ENCODE assay signal across 7 cellular contexts in genomic region chr1:224700915-224701531, GRCh38.
DNase-seq lines count a peak whose midpoint lies in the region; ATAC-seq, FAIRE-seq and TF ChIP-seq lines count a peak whose summit lies in the region.

No MANE protein-coding gene starts in this region.

- no peak overlapping the region for H3K27ac Mint-ChIP-seq in stimulated activated memory B cell treated with anti-CD40 and anti-IgM and Interleukin-4, amounts not matched to agents 10 μg/mL and 1 μg/mL and 100 μg/mL, for 72 hours

- H3K36me3 Mint-ChIP-seq in stimulated activated memory B cell treated with anti-CD40 and anti-IgM and Interleukin-4, amounts not matched to agents 10 μg/mL and 1 μg/mL and 100 μg/mL, for 72 hours: no peaks in the 10 kb centered on the region

- in situ Hi-C loops in SK-MEL-5 (cut with HindIII; ENCODE audit: low pct_unique_long_range_greater_than_20kb, low sequenced_read_pairs): no loop called here

- no peak for ATAC-seq in sciatic nerve
- ATAC-seq in stimulated activated memory B cell treated with anti-CD40 and anti-IgM and Interleukin-4, amounts not matched to agents 10 μg/mL and 1 μg/mL and 100 μg/mL, for 72 hours: no peak

- no peak overlapping the region for H3K4me3 ChIP-seq in liver (ENCODE audit: low read depth in 1 of 3, low read length in 3 of 3)

- H3K27ac ChIP-seq in liver (ENCODE audit: low read depth in 1 of 2, low read length in 2 of 2): no peak overlapping the region

- no peaks in the 10 kb centered on the region for H3K9me3 Mint-ChIP-seq in stimulated activated memory B cell treated with anti-CD40 and anti-IgM and Interleukin-4, amounts not matched to agents 10 μg/mL and 1 μg/mL and 100 μg/mL, for 72 hours

- peak; percentile 31 for TF ChIP-seq CTCF in liver (IDR thresholded peaks at IDR 0.05; ENCODE audit: low read depth, low read length, missing input control)

- H3K9ac ChIP-seq in liver (ENCODE audit: low read depth in 1 of 2, low read length in 2 of 2): no peak overlapping the region

- H3K27me3 ChIP-seq in liver (ENCODE audit: control insufficient read depth in 4 of 4, insufficient read depth in 4 of 4, low read length in 3 of 4): no peaks in the 10 kb centered on the region

- POLR2A ChIA-PET in HEK293T (lab: Yijun Ruan, JAX): no interaction called here

- peak; percentile 25 for DNase-seq in GM12892 (ENCODE audit: insufficient read length)
- peak; percentile 82 for DNase-seq in HEK293T (ENCODE audit: extremely low spot score)
- peak; percentile 73 for DNase-seq in SK-MEL-5 (ENCODE audit: low read depth, low spot score)
- DNase-seq in NCI-H510A treated with DMSO at 0.1 percent for 48 hours (lab: John Stamatoyannopoulos, UW): no peak
- DNase-seq in sciatic nerve (ENCODE audit: low spot score): no peak

- no peak for TF ChIP-seq POLR2A in GM12892 (IDR thresholded peaks at IDR 0.05; ENCODE audit: low read depth, low read length)

- TF ChIP-seq RAD21 in liver (IDR thresholded peaks at IDR 0.05): peak; percentile 59 to 72

- WGBS in liver: 85% methylated on average over 4 of the region's 4 CpGs

- no peaks in the 10 kb centered on the region for H3K36me3 ChIP-seq in liver (ENCODE audit: control insufficient read depth in 4 of 4, insufficient read depth in 3 of 4, low read depth in 1 of 4, low read length in 3 of 4)

- H3K27me3 Mint-ChIP-seq in stimulated activated memory B cell treated with anti-CD40 and anti-IgM and Interleukin-4, amounts not matched to agents 10 μg/mL and 1 μg/mL and 100 μg/mL, for 72 hours: no peaks in the 10 kb centered on the region

- no peak overlapping the region for H3K4me3 Mint-ChIP-seq in stimulated activated memory B cell treated with anti-CD40 and anti-IgM and Interleukin-4, amounts not matched to agents 10 μg/mL and 1 μg/mL and 100 μg/mL, for 72 hours

- FAIRE-seq in GM12892 (lab: Jason Lieb, UNC): peak; percentile 67

- H3K4me1 Mint-ChIP-seq in stimulated activated memory B cell treated with anti-CD40 and anti-IgM and Interleukin-4, amounts not matched to agents 10 μg/mL and 1 μg/mL and 100 μg/mL, for 72 hours: no peaks in the 10 kb centered on the region

- no peaks in the 10 kb centered on the region for H3K4me1 ChIP-seq in liver (ENCODE audit: control insufficient read depth in 4 of 4, insufficient read depth in 4 of 4, low read length in 3 of 4)

- CTCF ChIA-PET in HEK293T (lab: Yijun Ruan, JAX): interaction anchor here (0.6 to 2.2 kb wide), 11 partner anchors 18 to 222 kb away, joined by 3 to 29 read pairs (median 4); no protein-coding TSS in a partner anchor

- intact Hi-C loops in sciatic nerve (cut with DNase I): no loop called here

- H3K9me3 ChIP-seq in liver (ENCODE audit: control insufficient read depth in 4 of 4, low read length in 3 of 4): no peaks in the 10 kb centered on the region

TF ChIP-seq in HEK293T, 16 proteins besides CTCF, POLR2A, EP300 and RAD21:
- no peak for TF ChIP-seq L3MBTL2 (conservative IDR thresholded peaks at IDR 0.05)
- TF ChIP-seq FOXA1 (IDR thresholded peaks at IDR 0.05): no peak
- TF ChIP-seq ZNF384 (IDR thresholded peaks at IDR 0.05): peak; percentile 99
TF ChIP-seq in HEK293T: peak in this region for 1.

TF ChIP-seq in liver, 16 proteins besides CTCF, POLR2A, EP300 and RAD21:
- TF ChIP-seq EGR1 (IDR thresholded peaks at IDR 0.05; ENCODE audit: low read depth in 2 of 2) (no peak), GABPA (IDR thresholded peaks at IDR 0.05 in 1 of 2, conservative IDR thresholded peaks at IDR 0.05 in 1 of 2) (no peak), HNF4A (conservative IDR thresholded peaks at IDR 0.05) (no peak), HNF4G (IDR thresholded peaks at IDR 0.05) (no peak), SP1 (IDR thresholded peaks at IDR 0.05) (no peak), NR2F2 (IDR thresholded peaks at IDR 0.05) (no peak), RXRA (IDR thresholded peaks at IDR 0.05) (no peak), REST (IDR thresholded peaks at IDR 0.05) (no peak)
TF ChIP-seq in liver: peak in this region for 0.

Comparison
In these comparisons a context has a peak if more than half of its experiments do, and no peak if none do; other contexts are left out.
1. DNase-seq: peak in GM12892 (single experiment), HEK293T (single experiment) and SK-MEL-5 (single experiment); none in NCI-H510A treated with DMSO at 0.1 percent for 48 hours (single experiment) and sciatic nerve (single experiment).